In genomic region chr15:80693682-80694623, GRCh38 we compare ENCODE assay signal across 8 cellular contexts. TPM values are rescaled to one million over a fixed set of nuclear protein-coding genes. Genes with fewer than 3 reads are reported as not detected.
DNase-seq lines count a peak whose midpoint lies in the region; ATAC-seq, FAIRE-seq and TF ChIP-seq lines count a peak whose summit lies in the region.

No MANE protein-coding gene starts in this region.

- intact Hi-C loops in sciatic nerve (cut with DNase I) (no loop called here), lower leg skin (cut with DNase I; ENCODE audit: low total_unique reads) (no loop called here)

- no peak for TF ChIP-seq CTCF in VCaP (conservative IDR thresholded peaks at IDR 0.05)
- no peak for TF ChIP-seq CTCF in lower leg skin (IDR thresholded peaks at IDR 0.05)

- peak overlapping the region; percentile 94 for H3K27ac ChIP-seq in VCaP

- in situ Hi-C loops in Caki2 (cut with HindIII; ENCODE audit: low pct_unique_long_range_greater_than_20kb, low sequenced_read_pairs), result no loop called here

- DNase-seq in Caki2 (ENCODE audit: low read depth), result peak; percentile 23
- peak; percentile 30 to 34 for DNase-seq in frontal cortex (ENCODE audit: low spot score in 2 of 2)
- no peak for DNase-seq in sciatic nerve (ENCODE audit: low spot score)
- DNase-seq in NCI-H2029 treated with DMSO at 0.1 percent for 48 hours (lab: John Stamatoyannopoulos, UW), result no peak
- DNase-seq in lower leg skin (ENCODE audit: low spot score in 2 of 2), result no peak
- DNase-seq in MV-4-11 (lab: John Stamatoyannopoulos, UW), result no peak

- peak; percentile 18 for ATAC-seq in HG03135 (IDR thresholded peaks at IDR 0.05; ENCODE audit: unreplicated experiment)
- ATAC-seq in sciatic nerve, result peak; percentile 19

- 25 to 28% methylated on average over 16 of the region's 16 CpGs for whole genome bisulfite sequencing in lower leg skin, 2 donors

- no peak overlapping the region for H3K4me3 ChIP-seq in lower leg skin (ENCODE audit: low read depth, poor library complexity, severe bottlenecking)

- no peak for FAIRE-seq in frontal cortex (lab: Jason Lieb, UNC)

- no peak for TF ChIP-seq POLR2A in lower leg skin (IDR thresholded peaks at IDR 0.05)

RNA-seq across cellular contexts. Expression of gene ABHD17C, which starts 1.2 kb away (rescaled TPM):
- total RNA-seq in Caki2 (2014; rRNA removed; shearing (Covaris generic); ENCODE audit: low replicate concordance), result 4.0 and 7.5 TPM in 2 replicates
- 12.6 TPM for total RNA-seq in frontal cortex
- 3.8 TPM for total RNA-seq in sciatic nerve
- total RNA-seq in lower leg skin, result 10 to 100 TPM; 18.0 to 28.5 (median 26.2) TPM

Comparison
In these comparisons a context has a peak if more than half of its experiments do, and no peak if none do; other contexts are left out.
1. DNase-seq: peak in Caki2 (single experiment) and frontal cortex (2 of 2); none in sciatic nerve (single experiment), NCI-H2029 treated with DMSO at 0.1 percent for 48 hours (single experiment), lower leg skin (0 of 2) and MV-4-11 (single experiment).